ENCODE assay signal across 26 cellular contexts in the genomic region with DNA sequence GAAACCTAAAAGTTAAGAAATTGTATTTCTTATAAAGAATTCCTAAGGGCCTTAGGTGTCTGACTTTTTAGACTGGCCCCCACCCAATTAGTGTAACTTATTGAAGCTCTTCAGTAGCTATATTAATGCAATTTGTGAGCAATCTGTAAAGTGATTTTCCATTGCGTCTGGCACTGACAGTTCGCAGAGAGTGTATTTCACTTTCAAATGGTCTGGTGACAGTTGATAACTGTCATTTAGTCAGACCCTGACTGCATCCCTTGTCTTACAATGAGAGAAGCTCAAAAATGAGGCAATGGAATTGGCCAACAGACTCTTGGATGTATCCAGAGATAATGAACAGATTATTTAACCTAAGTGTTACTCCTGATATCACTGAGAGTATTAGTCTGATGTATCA.
"Had no signal": no experiment of that assay in that cellular context is flagged by ENCODE, and none has a peak within 500 bp of the region (broad histone marks: within the 10 kb centered on the region; RNA-seq: fewer than 3 reads in every experiment).

No MANE protein-coding gene starts in this region.

- H3K4me3 ChIP-seq: stomach, suprapubic skin, testis, thoracic aorta, thyroid gland, tibial artery, tibial nerve, transverse colon, upper lobe of left lung, upper lobe of right lung, uterus, vagina had no signal

- H3K27ac ChIP-seq: stomach, suprapubic skin, testis, thoracic aorta, thyroid gland, tibial artery, tibial nerve, transverse colon, upper lobe of left lung, upper lobe of right lung, uterus, vagina had no signal

- H3K36me3 ChIP-seq: stomach, suprapubic skin, thoracic aorta, thyroid gland, tibial artery, tibial nerve, transverse colon, upper lobe of left lung, upper lobe of right lung, uterus, vagina had no signal

- H3K9me3 ChIP-seq: stomach, suprapubic skin, testis, thoracic aorta, thyroid gland, tibial artery, tibial nerve, transverse colon, upper lobe of left lung, upper lobe of right lung, uterus, vagina had no signal

- H3K4me1 ChIP-seq: suprapubic skin, testis, thyroid gland, tibial artery, tibial nerve, transverse colon, upper lobe of left lung, upper lobe of right lung, uterus, vagina had no signal

- ATAC-seq: stimulated activated effector memory CD8-positive, alpha-beta T cell treated with anti-CD3 and anti-CD28 coated beads, Interleukin-12 subunit alpha, Interleukin-12 subunit beta, amount 100 ng/mL, for 72 hours; stimulated activated memory B cell treated with anti-CD40 and anti-IgM and Interleukin-4, amounts not matched to agents 10 μg/mL and 1 μg/mL and 100 μg/mL, for 72 hours; stimulated activated naive B cell treated with anti-CD40 and anti-IgM and Interleukin-4, amounts not matched to agents 10 μg/mL and 1 μg/mL and 100 μg/mL, for 72 hours; stimulated activated naive CD8-positive, alpha-beta T cell treated with anti-CD3 and anti-CD28 coated beads, Interleukin-15, amount 100 ng/mL, for 72 hours; stimulated activated naive CD8-positive, alpha-beta T cell treated with anti-CD3 and anti-CD28 coated beads, Interleukin-15, Interleukin-2, amounts not matched to agents 100 U/mL and 50 U/mL, for 24 hours; upper lobe of right lung had no signal

- DNase-seq: stimulated activated CD4-positive, alpha-beta T cell treated with anti-CD3 and anti-CD28 coated beads, Interleukin-2, amount 100 ng/mL, for 48 hours; stimulated activated CD4-positive, alpha-beta T cell treated with anti-CD3 and anti-CD28 coated beads, Interleukin-4, amount 100 ng/mL, for 1 hour; stimulated activated CD4-positive, alpha-beta T cell treated with anti-CD3 and anti-CD28 coated beads, Interleukin-4, amount 100 ng/mL, for 24 hours; stimulated activated CD4-positive, alpha-beta T cell treated with anti-CD3 and anti-CD28 coated beads, Interleukin-4, amount 100 ng/mL, for 4 hours; stimulated activated CD8-positive, alpha-beta memory T cell treated with anti-CD3 and anti-CD28 coated beads, Interleukin-4, amount 100 ng/mL, for 48 hours; stimulated activated naive B cell treated with anti-CD40 and anti-IgM and Interleukin-4, amounts not matched to agents 10 μg/mL and 1 μg/mL and 100 μg/mL, for 72 hours; stimulated activated naive CD4-positive, alpha-beta T cell; stimulated activated naive CD4-positive, alpha-beta T cell treated with Interleukin-2 at 50 U/mL for 16 hours; stimulated activated naive CD8-positive, alpha-beta T cell treated with anti-CD3 and anti-CD28 coated beads, Interleukin-15, amount 100 ng/mL, for 72 hours; stimulated activated naive CD8-positive, alpha-beta T cell treated with anti-CD3 and anti-CD28 coated beads, Interleukin-15, Interleukin-2, amounts not matched to agents 100 U/mL and 50 U/mL, for 24 hours; stomach; substantia nigra; testis; thyroid gland; tibial artery; transverse colon; trophoblast cell; upper lobe of left lung; upper lobe of right lung; uterus had no signal

- H3K27me3 ChIP-seq: stomach, suprapubic skin, testis, thyroid gland, tibial artery, tibial nerve, transverse colon, upper lobe of left lung, upper lobe of right lung, uterus, vagina had no signal
